In genomic region chr19:49106648-49107135, GRCh38 we compare ENCODE assay signal across 9 cellular contexts. TPM values are rescaled to one million over a fixed set of nuclear protein-coding genes. Genes with fewer than 3 reads are reported as not detected.
DNase-seq lines count a peak whose midpoint lies in the region; ATAC-seq and TF ChIP-seq lines count a peak whose summit lies in the region.
"Had no signal": no experiment of that assay in that cellular context is flagged by ENCODE, and none has a peak within 500 bp of the region (broad histone marks: within the 10 kb centered on the region; RNA-seq: fewer than 3 reads in every experiment).

No MANE protein-coding gene starts in this region.

- H3K27ac ChIP-seq in RWPE2 (ENCODE audit: poor library complexity, severe bottlenecking): no peak overlapping the region

- intact Hi-C loops in Right ventricle myocardium superior (cut with DNase I): loop anchor here (5.0 kb wide), 1 partner anchor 36 kb away; no protein-coding TSS in a partner anchor

- H3K9me3 ChIP-seq in RWPE2 (ENCODE audit: severe bottlenecking): no peaks in the 10 kb centered on the region
- H3K9me3 ChIP-seq: HAP-1 had no signal

- no peaks in the 10 kb centered on the region for H3K4me1 ChIP-seq in RWPE2 (ENCODE audit: insufficient read depth, poor library complexity, severe bottlenecking)
- H3K4me1 ChIP-seq: HAP-1 had no signal

- H3K4me3 ChIP-seq in AG09309 (ENCODE audit: control insufficient read depth, low read depth, low read length) (no peak overlapping the region), RWPE2 (ENCODE audit: severe bottlenecking) (no peak overlapping the region)
- H3K4me3 ChIP-seq: HAP-1 had no signal

- no peaks in the 10 kb centered on the region for H3K27me3 ChIP-seq in RWPE2 (ENCODE audit: insufficient read depth, poor library complexity, severe bottlenecking)

- ATAC-seq in RWPE2 (ENCODE audit: low read depth): peak; percentile 62; the same call in 2 of the 3 replicates
- peak; percentile 41 for ATAC-seq in Right ventricle myocardium superior (ENCODE audit: poor library complexity)

- peaks cover 71% of the 10 kb centered on the region for H3K36me3 ChIP-seq in RWPE2 (ENCODE audit: low read depth)

- TF ChIP-seq CTCF in AG09309 (IDR thresholded peaks at IDR 0.05; ENCODE audit: control insufficient read depth, insufficient read depth, low read depth, low read length, missing control alignments): peak; percentile 85
- TF ChIP-seq CTCF in RWPE2 (IDR thresholded peaks at IDR 0.05; ENCODE audit: poor library complexity, severe bottlenecking): peak; percentile 82

- DNase-seq in AG09309 (ENCODE audit: low read depth): no peak
- peak; percentile 46 for DNase-seq in H4 (ENCODE audit: low spot score)
- DNase-seq in RWPE2 (ENCODE audit: low spot score): no peak
- peak; percentile 67 for DNase-seq in activated naive CD4-positive, alpha-beta T cell treated with Interleukin-2 at 50 U/mL for 16 hours
- DNase-seq in Right ventricle myocardium superior: peak; percentile 69
- DNase-seq in retina: peak; percentile 71
- no peak for DNase-seq in NCI-H446 treated with DMSO at 0.1 percent for 48 hours (lab: John Stamatoyannopoulos, UW)
- no peak for DNase-seq in pons (ENCODE audit: low spot score)

RNA-seq across cellular contexts. Expression of gene LIN7B, which starts 7.5 kb away (rescaled TPM):
- total RNA-seq in H4 (2014; rRNA removed; shearing (Covaris generic)): 4.1 and 15.2 TPM in 2 replicates
- total RNA-seq in Right ventricle myocardium superior: 21.3 TPM

RNA-seq across cellular contexts. Expression of gene C19orf73, which starts 12.3 kb away (rescaled TPM):
- total RNA-seq in H4 (2014; rRNA removed; shearing (Covaris generic)): 0.80 and 7.3 TPM in 2 replicates
- total RNA-seq in Right ventricle myocardium superior: 1.3 TPM

RNA-seq across cellular contexts. Expression of gene PPFIA3, which starts 12.7 kb away (rescaled TPM):
- 5.4 and 6.9 TPM in 2 replicates for total RNA-seq in H4 (2014; rRNA removed; shearing (Covaris generic))
- 5.0 TPM for total RNA-seq in Right ventricle myocardium superior

RNA-seq across cellular contexts. Expression of gene SNRNP70, which starts 21.4 kb away (rescaled TPM):
- 138 and 189 TPM in 2 replicates for total RNA-seq in H4 (2014; rRNA removed; shearing (Covaris generic))
- 105 TPM for total RNA-seq in Right ventricle myocardium superior

RNA-seq across cellular contexts. Expression of gene KCNA7, which starts 34.2 kb away (rescaled TPM):
- not detected in 2 replicates for total RNA-seq in H4 (2014; rRNA removed; shearing (Covaris generic))
- total RNA-seq in Right ventricle myocardium superior: 0.86 TPM

Comparison
In these comparisons a context has a peak if more than half of its experiments do, and no peak if none do; other contexts are left out.
1. DNase-seq: peak in H4 (single experiment), activated naive CD4-positive, alpha-beta T cell treated with Interleukin-2 at 50 U/mL for 16 hours (single experiment), Right ventricle myocardium superior (single experiment) and retina (single experiment); none in AG09309 (single experiment), RWPE2 (single experiment), NCI-H446 treated with DMSO at 0.1 percent for 48 hours (single experiment) and pons (single experiment).